In the genomic region with DNA sequence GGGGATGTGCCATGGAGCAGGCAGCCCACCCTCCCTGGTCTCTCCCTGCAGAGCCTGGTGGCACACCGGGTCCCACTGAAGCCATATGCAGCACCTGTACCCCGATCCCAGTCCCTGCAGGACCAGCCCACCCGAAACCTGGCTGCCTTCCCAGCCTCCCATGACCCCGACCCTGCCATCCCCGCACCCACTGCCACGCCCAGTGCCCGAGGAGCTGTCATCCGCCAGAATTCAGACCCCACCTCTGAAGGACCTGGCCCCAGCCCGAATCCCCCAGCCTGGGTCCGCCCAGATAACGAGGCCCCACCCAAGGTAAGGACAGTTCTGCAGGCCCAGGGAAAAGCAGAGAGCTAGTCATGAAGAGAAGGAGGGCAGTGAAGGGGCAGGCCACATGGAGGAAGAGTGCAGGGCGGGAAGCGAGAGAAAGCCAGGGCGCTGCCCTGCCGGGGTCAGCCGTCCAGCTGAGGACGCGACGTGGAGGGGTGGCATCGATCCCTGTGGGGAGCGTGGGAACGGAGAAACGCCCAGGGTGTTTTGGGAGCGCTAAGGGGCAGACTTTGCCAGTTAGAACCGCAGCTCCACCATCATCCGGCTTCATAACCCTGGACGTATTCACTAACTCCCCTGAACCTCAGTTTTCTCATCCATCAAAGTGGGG, we compare ENCODE assay signal across 38 cellular contexts. TPM values are rescaled to one million over a fixed set of nuclear protein-coding genes. Genes with fewer than 3 reads are reported as not detected.
"Had no signal": no experiment of that assay in that cellular context is flagged by ENCODE, and none has a peak within 500 bp of the region (broad histone marks: within the 10 kb centered on the region; RNA-seq: fewer than 3 reads in every experiment).

No MANE protein-coding gene starts in this region.

- DNase-seq: activated CD4-positive, alpha-beta T cell treated with anti-CD3 and anti-CD28 coated beads for 48 hours; activated CD4-positive, alpha-beta T cell treated with anti-CD3 and anti-CD28 coated beads, Interleukin-2, amount 50 U/mL, for 48 hours; activated CD8-positive, alpha-beta memory T cell treated with anti-CD3 and anti-CD28 coated beads for 24 hours; activated effector memory CD4-positive, alpha-beta T cell treated with anti-CD3 and anti-CD28 coated beads, Interleukin-2, amount 50 U/mL, for 16 hours; activated naive CD4-positive, alpha-beta T cell treated with anti-CD3 and anti-CD28 coated beads for 36 hours; activated naive CD8-positive, alpha-beta T cell treated with anti-CD3 and anti-CD28 coated beads for 36 hours; activated T-cell treated with anti-CD3 and anti-CD28 coated beads, Interleukin-2, amount 50 U/mL, for 1 hour; adrenal gland; aorta; cerebellar nuclear complex; colonic mucosa; dorsolateral prefrontal cortex; effector memory CD8-positive, alpha-beta T cell; foreskin melanocyte; heart right ventricle; left cardiac atrium; left ventricle myocardium superior; stimulated activated CD4-positive, alpha-beta T cell treated with anti-CD3 and anti-CD28 coated beads, Interleukin-15, amount 100 ng/mL, for 24 hours; stimulated activated CD4-positive, alpha-beta T cell treated with anti-CD3 and anti-CD28 coated beads, Interleukin-2, amount 100 ng/mL, for 24 hours; stimulated activated naive CD4-positive, alpha-beta T cell treated with Interleukin-2 at 50 U/mL for 16 hours; T-helper 17 cell; T1000; WERI-Rb-1 had no signal

- H3K4me1 ChIP-seq: adrenal gland, colonic mucosa, heart right ventricle, parathyroid adenoma, psoas muscle, tibial nerve had no signal

- ATAC-seq: activated CD4-positive, CD25-positive, alpha-beta regulatory T cell treated with anti-CD3 and anti-CD28 coated beads, Interleukin-2, amount 50 U/mL, for 24 hours; effector memory CD8-positive, alpha-beta T cell; heart right ventricle; left cardiac atrium; left ventricle myocardium superior; psoas muscle; T-helper 17 cell had no signal

- H3K9me3 ChIP-seq: adrenal gland, colonic mucosa, esophagus muscularis mucosa, heart right ventricle, neutrophil, psoas muscle, tibial nerve had no signal

- H3K27ac ChIP-seq: adrenal gland, cardiac muscle cell, colonic mucosa, dorsolateral prefrontal cortex, esophagus muscularis mucosa, heart right ventricle, neutrophil, parathyroid adenoma, psoas muscle, tibial nerve, WERI-Rb-1 had no signal

- H3K27me3 ChIP-seq: adrenal gland, cardiac muscle cell, colonic mucosa, dorsolateral prefrontal cortex, esophagus muscularis mucosa, heart right ventricle, neutrophil, tibial nerve had no signal

- FAIRE-seq: keratinocyte had no signal

- H3K9ac ChIP-seq: parathyroid adenoma had no signal

- H3K4me3 ChIP-seq: adrenal gland, cardiac muscle cell, colonic mucosa, dorsolateral prefrontal cortex, esophagus muscularis mucosa, heart right ventricle, psoas muscle, tibial nerve had no signal

- H2AFZ ChIP-seq: parathyroid adenoma had no signal

- H3K79me2 ChIP-seq: parathyroid adenoma had no signal

RNA-seq across cellular contexts. Expression of gene GP1BA, which starts 40.5 kb away (rescaled TPM):
- total RNA-seq: activated naive CD4-positive, alpha-beta T cell treated with anti-CD3 and anti-CD28 coated beads for 36 hours; activated naive CD8-positive, alpha-beta T cell treated with anti-CD3 and anti-CD28 coated beads for 36 hours; activated T-helper 1 cell treated with anti-CD3 and anti-CD28 coated beads, Interleukin-12 subunit alpha, Interleukin-12 subunit beta, Interleukin-2, Interleukin-4 antibody, amounts not matched to agents 30 ng/mL and 10 ng/mL and 1 ng/mL, durations not matched to agents 14 hours and 24 hours and 36 hours; cardiac muscle cell; colonic mucosa; glomerular endothelial cell; left ventricle myocardium superior; lung microvascular endothelial cell; mesenteric fat pad; mucosa of gallbladder; temporal lobe; tibial nerve; urinary bladder had no signal
- polyA plus RNA-seq: adrenal gland, keratinocyte had no signal
